ENCODE assay signal across 26 cellular contexts in the genomic region with DNA sequence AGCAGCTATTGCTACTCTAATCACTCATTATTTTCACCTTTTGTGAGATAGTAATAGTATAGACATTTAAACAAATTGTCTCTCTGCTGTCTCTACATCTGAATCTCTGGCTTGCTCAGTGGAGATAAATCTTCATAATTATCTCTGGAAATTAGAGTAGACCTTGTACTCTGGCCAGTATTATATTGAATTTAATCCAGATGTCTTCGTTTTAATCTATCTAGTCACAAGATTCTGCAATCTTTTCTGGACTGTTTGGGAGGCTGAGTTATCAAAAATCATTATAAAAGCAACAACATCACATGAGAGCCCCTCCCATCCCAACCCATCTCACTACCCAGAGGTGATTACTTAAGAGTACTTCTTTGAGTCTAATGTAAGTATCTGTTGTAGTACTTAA.
"Had no signal": no experiment of that assay in that cellular context is flagged by ENCODE, and none has a peak within 500 bp of the region (broad histone marks: within the 10 kb centered on the region; RNA-seq: fewer than 3 reads in every experiment).

No MANE protein-coding gene starts in this region.

- H3K27ac ChIP-seq: epithelial cell of prostate, esophagus squamous epithelium, heart right ventricle, left ventricle myocardium inferior, spleen, testis, transverse colon, vagina had no signal

- H3K9me3 ChIP-seq: breast epithelium, esophagus squamous epithelium, heart right ventricle, left ventricle myocardium inferior, mucosa of descending colon, spleen, testis, transverse colon, vagina had no signal

- H3K27me3 Mint-ChIP-seq: activated CD4-positive, alpha-beta T cell treated with anti-CD3 and anti-CD28 coated beads, Interleukin-2, amount 10 ng/mL, durations not matched to agents 24 days and 14 days; activated CD8-positive, alpha-beta T cell treated with anti-CD3 and anti-CD28 coated beads for 36 hours; activated naive CD4-positive, alpha-beta T cell treated with anti-CD3 and anti-CD28 coated beads, Interleukin-2, amount 50 U/mL, for 24 hours; activated naive CD8-positive, alpha-beta T cell treated with anti-CD3 and anti-CD28 coated beads, Interleukin-2, amount 50 U/mL, for 24 hours; dendritic cell treated with granulocyte-macrophage colony-stimulating factor and Interleukin-4, amounts not matched to agents 40 ng/mL and 50 ng/mL, for 4 days had no signal

- H3K27ac Mint-ChIP-seq: activated CD4-positive, alpha-beta T cell treated with anti-CD3 and anti-CD28 coated beads, Interleukin-2, amount 10 ng/mL, durations not matched to agents 24 days and 14 days; activated CD8-positive, alpha-beta T cell treated with anti-CD3 and anti-CD28 coated beads for 36 hours; activated naive CD4-positive, alpha-beta T cell treated with anti-CD3 and anti-CD28 coated beads, Interleukin-2, amount 50 U/mL, for 24 hours; activated naive CD8-positive, alpha-beta T cell treated with anti-CD3 and anti-CD28 coated beads, Interleukin-2, amount 50 U/mL, for 24 hours; activated T-helper 2 cell treated with anti-CD3 and anti-CD28 coated beads, Interferon-gamma antibody, Interleukin-2, Interleukin-4, amounts not matched to agents 10 μg/mL and 5 μg/mL and 100 μg/mL, durations not matched to agents 14 hours and 24 hours and 36 hours; dendritic cell treated with granulocyte-macrophage colony-stimulating factor and Interleukin-4, amounts not matched to agents 40 ng/mL and 50 ng/mL, for 4 days had no signal

- H3K4me3 Mint-ChIP-seq: activated CD4-positive, alpha-beta T cell treated with anti-CD3 and anti-CD28 coated beads, Interleukin-2, amount 10 ng/mL, durations not matched to agents 24 days and 14 days; activated CD8-positive, alpha-beta T cell treated with anti-CD3 and anti-CD28 coated beads for 36 hours; activated naive CD4-positive, alpha-beta T cell treated with anti-CD3 and anti-CD28 coated beads, Interleukin-2, amount 50 U/mL, for 24 hours; activated naive CD8-positive, alpha-beta T cell treated with anti-CD3 and anti-CD28 coated beads, Interleukin-2, amount 50 U/mL, for 24 hours; dendritic cell treated with granulocyte-macrophage colony-stimulating factor and Interleukin-4, amounts not matched to agents 40 ng/mL and 50 ng/mL, for 4 days had no signal

- H3K9me3 Mint-ChIP-seq: activated CD4-positive, alpha-beta T cell treated with anti-CD3 and anti-CD28 coated beads, Interleukin-2, amount 10 ng/mL, durations not matched to agents 24 days and 14 days; activated CD8-positive, alpha-beta T cell treated with anti-CD3 and anti-CD28 coated beads for 36 hours; activated naive CD4-positive, alpha-beta T cell treated with anti-CD3 and anti-CD28 coated beads, Interleukin-2, amount 50 U/mL, for 24 hours; activated naive CD8-positive, alpha-beta T cell treated with anti-CD3 and anti-CD28 coated beads, Interleukin-2, amount 50 U/mL, for 24 hours; activated T-helper 2 cell treated with anti-CD3 and anti-CD28 coated beads, Interferon-gamma antibody, Interleukin-2, Interleukin-4, amounts not matched to agents 10 μg/mL and 5 μg/mL and 100 μg/mL, durations not matched to agents 14 hours and 24 hours and 36 hours; dendritic cell treated with granulocyte-macrophage colony-stimulating factor and Interleukin-4, amounts not matched to agents 40 ng/mL and 50 ng/mL, for 4 days had no signal

- H3K27me3 ChIP-seq: breast epithelium, esophagus squamous epithelium, heart right ventricle, spleen, testis, transverse colon, vagina had no signal

- H3K4me3 ChIP-seq: breast epithelium, esophagus squamous epithelium, heart right ventricle, left ventricle myocardium inferior, mucosa of descending colon, spleen, testis, transverse colon, vagina had no signal

- DNase-seq: activated CD4-positive, alpha-beta T cell treated with anti-CD3 and anti-CD28 coated beads, Interleukin-2, amount 10 ng/mL, durations not matched to agents 24 days and 14 days; activated CD4-positive, CD25-positive, alpha-beta regulatory T cell treated with anti-CD3 and anti-CD28 coated beads, Interleukin-2, amount 50 U/mL, for 72 hours; activated CD8-positive, alpha-beta T cell treated with anti-CD3 and anti-CD28 coated beads for 36 hours; activated naive CD8-positive, alpha-beta T cell treated with anti-CD3 and anti-CD28 coated beads, Interleukin-2, amount 50 U/mL, for 24 hours; activated T-cell treated with anti-CD3 and anti-CD28 coated beads, Interleukin-2, amount 50 U/mL, for 48 hours; amygdala; central memory CD4-positive, alpha-beta T cell; esophagus squamous epithelium; heart right ventricle; kidney glomerular epithelial cell; left ventricle myocardium inferior; mucosa of descending colon; occipital lobe; right cardiac atrium; spleen; stimulated activated CD4-positive, alpha-beta T cell treated with anti-CD3 and anti-CD28 coated beads, Interleukin-2, amount 100 ng/mL, for 48 hours; stimulated activated naive CD8-positive, alpha-beta T cell treated with anti-CD3 and anti-CD28 coated beads, Interleukin-15, Interleukin-2, amounts not matched to agents 100 U/mL and 50 U/mL, for 24 hours; T-helper 2 cell; testis; transverse colon had no signal

- H3K4me1 ChIP-seq: breast epithelium had no signal

- ATAC-seq: activated CD8-positive, alpha-beta T cell treated with anti-CD3 and anti-CD28 coated beads for 36 hours; activated naive CD8-positive, alpha-beta T cell treated with anti-CD3 and anti-CD28 coated beads, Interleukin-2, amount 50 U/mL, for 24 hours; heart right ventricle; right cardiac atrium; stimulated activated naive CD8-positive, alpha-beta T cell treated with anti-CD3 and anti-CD28 coated beads, Interleukin-15, Interleukin-2, amounts not matched to agents 100 U/mL and 50 U/mL, for 24 hours had no signal

- H3K36me3 ChIP-seq: breast epithelium, esophagus squamous epithelium, heart right ventricle, left ventricle myocardium inferior, spleen, transverse colon, vagina had no signal
